31 cellular contexts compared by ENCODE assay signal in genomic region chr18:37320320-37320719, GRCh38.
"Had no signal": no experiment of that assay in that cellular context is flagged by ENCODE, and none has a peak within 500 bp of the region (broad histone marks: within the 10 kb centered on the region; RNA-seq: fewer than 3 reads in every experiment).

No MANE protein-coding gene starts in this region.

- H3K9me3 Mint-ChIP-seq: activated CD4-positive, alpha-beta memory T cell treated with anti-CD3 and anti-CD28 coated beads for 36 hours; activated CD4-positive, alpha-beta T cell treated with anti-CD3 and anti-CD28 coated beads, Interleukin-2, amount 10 ng/mL, durations not matched to agents 24 days and 14 days; activated naive CD4-positive, alpha-beta T cell treated with anti-CD3 and anti-CD28 coated beads, Interleukin-2, amount 10 ng/mL, durations not matched to agents 7 days and 5 days; activated naive CD4-positive, alpha-beta T cell treated with anti-CD3 and anti-CD28 coated beads, Interleukin-2, amount 50 U/mL, for 72 hours; activated naive CD8-positive, alpha-beta T cell treated with anti-CD3 and anti-CD28 coated beads, Interleukin-2, amount 10 ng/mL, durations not matched to agents 7 days and 5 days; activated T-helper 1 cell treated with anti-CD3 and anti-CD28 coated beads, Interleukin-12 subunit alpha, Interleukin-12 subunit beta, Interleukin-2, Interleukin-4 antibody, amounts not matched to agents 30 ng/mL and 10 ng/mL and 1 ng/mL, durations not matched to agents 14 hours and 24 hours and 36 hours; activated T-helper 2 cell treated with anti-CD3 and anti-CD28 coated beads, Interferon-gamma antibody, Interleukin-2, Interleukin-4, amounts not matched to agents 10 μg/mL and 5 μg/mL and 100 μg/mL, durations not matched to agents 14 hours and 24 hours and 36 hours; central memory CD8-positive, alpha-beta T cell; dendritic cell treated with granulocyte-macrophage colony-stimulating factor and Interleukin-4, amounts not matched to agents 40 ng/mL and 50 ng/mL, for 4 days; endodermal cell had no signal

- DNase-seq: activated CD4-positive, alpha-beta memory T cell treated with anti-CD3 and anti-CD28 coated beads for 36 hours; activated CD4-positive, alpha-beta T cell treated with anti-CD3 and anti-CD28 coated beads for 36 hours; activated CD4-positive, alpha-beta T cell treated with anti-CD3 and anti-CD28 coated beads, Interleukin-2, amount 10 ng/mL, durations not matched to agents 24 days and 14 days; activated CD4-positive, CD25-positive, alpha-beta regulatory T cell; activated CD4-positive, CD25-positive, alpha-beta regulatory T cell treated with anti-CD3 and anti-CD28 coated beads, Interleukin-2, amount 50 U/mL, for 72 hours; activated CD8-positive, alpha-beta memory T cell treated with anti-CD3 and anti-CD28 coated beads, Interleukin-2, amount 10 ng/mL, durations not matched to agents 7 days and 5 days; activated CD8-positive, alpha-beta memory T cell treated with anti-CD3 and anti-CD28 coated beads, Interleukin-2, amount 50 U/mL, for 4 hours; activated CD8-positive, alpha-beta T cell treated with anti-CD3 and anti-CD28 coated beads, Interleukin-2, amount 10 ng/mL, durations not matched to agents 7 days and 5 days; activated effector memory CD4-positive, alpha-beta T cell treated with anti-CD3 and anti-CD28 coated beads, Interleukin-2, amount 50 U/mL, for 16 hours; activated naive CD4-positive, alpha-beta T cell treated with anti-CD3 and anti-CD28 coated beads, Interleukin-2, amount 10 ng/mL, durations not matched to agents 7 days and 5 days; activated naive CD8-positive, alpha-beta T cell treated with anti-CD3 and anti-CD28 coated beads, Interleukin-2, amount 10 ng/mL, durations not matched to agents 7 days and 5 days; activated T-cell treated with anti-CD3 and anti-CD28 coated beads, Interleukin-2, amount 50 U/mL, for 1 hour; activated T-cell treated with anti-CD3 and anti-CD28 coated beads, Interleukin-2, amount 50 U/mL, for 48 hours; anterior cingulate cortex; brain microvascular endothelial cell; dorsolateral prefrontal cortex; effector memory CD4-positive, alpha-beta T cell; endodermal cell; foreskin fibroblast; head of caudate nucleus; T-helper 2 cell had no signal

- H3K4me1 Mint-ChIP-seq: activated CD4-positive, alpha-beta T cell treated with anti-CD3 and anti-CD28 coated beads for 36 hours; activated CD4-positive, alpha-beta T cell treated with anti-CD3 and anti-CD28 coated beads, Interleukin-2, amount 10 ng/mL, durations not matched to agents 24 days and 14 days; activated CD8-positive, alpha-beta memory T cell treated with anti-CD3 and anti-CD28 coated beads, Interleukin-2, amount 10 ng/mL, durations not matched to agents 7 days and 5 days; activated naive CD4-positive, alpha-beta T cell treated with anti-CD3 and anti-CD28 coated beads, Interleukin-2, amount 10 ng/mL, durations not matched to agents 7 days and 5 days; activated naive CD8-positive, alpha-beta T cell treated with anti-CD3 and anti-CD28 coated beads, Interleukin-2, amount 10 ng/mL, durations not matched to agents 7 days and 5 days; central memory CD8-positive, alpha-beta T cell; endodermal cell had no signal

- H3K36me3 Mint-ChIP-seq: activated CD4-positive, alpha-beta memory T cell treated with anti-CD3 and anti-CD28 coated beads for 36 hours; activated CD8-positive, alpha-beta memory T cell treated with anti-CD3 and anti-CD28 coated beads, Interleukin-2, amount 10 ng/mL, durations not matched to agents 7 days and 5 days; activated naive CD4-positive, alpha-beta T cell treated with anti-CD3 and anti-CD28 coated beads, Interleukin-2, amount 10 ng/mL, durations not matched to agents 7 days and 5 days; activated naive CD4-positive, alpha-beta T cell treated with anti-CD3 and anti-CD28 coated beads, Interleukin-2, amount 50 U/mL, for 72 hours; activated naive CD8-positive, alpha-beta T cell treated with anti-CD3 and anti-CD28 coated beads, Interleukin-2, amount 10 ng/mL, durations not matched to agents 7 days and 5 days had no signal

- FAIRE-seq: astrocyte, bronchial epithelial cell, frontal cortex had no signal

- H3K27ac Mint-ChIP-seq: activated CD4-positive, alpha-beta memory T cell treated with anti-CD3 and anti-CD28 coated beads for 36 hours; activated CD4-positive, alpha-beta T cell treated with anti-CD3 and anti-CD28 coated beads for 36 hours; activated CD4-positive, alpha-beta T cell treated with anti-CD3 and anti-CD28 coated beads, Interleukin-2, amount 10 ng/mL, durations not matched to agents 24 days and 14 days; activated CD8-positive, alpha-beta memory T cell treated with anti-CD3 and anti-CD28 coated beads, Interleukin-2, amount 10 ng/mL, durations not matched to agents 7 days and 5 days; activated CD8-positive, alpha-beta T cell treated with anti-CD3 and anti-CD28 coated beads, Interleukin-2, amount 10 ng/mL, durations not matched to agents 7 days and 5 days; activated naive CD4-positive, alpha-beta T cell treated with anti-CD3 and anti-CD28 coated beads, Interleukin-2, amount 10 ng/mL, durations not matched to agents 7 days and 5 days; activated naive CD4-positive, alpha-beta T cell treated with anti-CD3 and anti-CD28 coated beads, Interleukin-2, amount 50 U/mL, for 72 hours; activated naive CD8-positive, alpha-beta T cell treated with anti-CD3 and anti-CD28 coated beads, Interleukin-2, amount 10 ng/mL, durations not matched to agents 7 days and 5 days; activated T-helper 1 cell treated with anti-CD3 and anti-CD28 coated beads, Interleukin-12 subunit alpha, Interleukin-12 subunit beta, Interleukin-2, Interleukin-4 antibody, amounts not matched to agents 30 ng/mL and 10 ng/mL and 1 ng/mL, durations not matched to agents 14 hours and 24 hours and 36 hours; activated T-helper 2 cell treated with anti-CD3 and anti-CD28 coated beads, Interferon-gamma antibody, Interleukin-2, Interleukin-4, amounts not matched to agents 10 μg/mL and 5 μg/mL and 100 μg/mL, durations not matched to agents 14 hours and 24 hours and 36 hours; dendritic cell treated with granulocyte-macrophage colony-stimulating factor and Interleukin-4, amounts not matched to agents 40 ng/mL and 50 ng/mL, for 4 days; endodermal cell had no signal

- ATAC-seq: activated CD4-positive, alpha-beta T cell treated with anti-CD3 and anti-CD28 coated beads for 36 hours; activated CD8-positive, alpha-beta memory T cell treated with anti-CD3 and anti-CD28 coated beads, Interleukin-2, amount 10 ng/mL, durations not matched to agents 7 days and 5 days; activated CD8-positive, alpha-beta T cell treated with anti-CD3 and anti-CD28 coated beads, Interleukin-2, amount 10 ng/mL, durations not matched to agents 7 days and 5 days; activated naive CD4-positive, alpha-beta T cell treated with anti-CD3 and anti-CD28 coated beads, Interleukin-2, amount 50 U/mL, for 72 hours; esophagus mucosa had no signal

- H3K27ac ChIP-seq: brain microvascular endothelial cell, coronary artery had no signal

- H3K4me3 Mint-ChIP-seq: activated CD4-positive, alpha-beta memory T cell treated with anti-CD3 and anti-CD28 coated beads for 36 hours; activated CD4-positive, alpha-beta T cell treated with anti-CD3 and anti-CD28 coated beads for 36 hours; activated CD4-positive, alpha-beta T cell treated with anti-CD3 and anti-CD28 coated beads, Interleukin-2, amount 10 ng/mL, durations not matched to agents 24 days and 14 days; activated CD8-positive, alpha-beta memory T cell treated with anti-CD3 and anti-CD28 coated beads, Interleukin-2, amount 10 ng/mL, durations not matched to agents 7 days and 5 days; activated CD8-positive, alpha-beta T cell treated with anti-CD3 and anti-CD28 coated beads, Interleukin-2, amount 10 ng/mL, durations not matched to agents 7 days and 5 days; activated naive CD4-positive, alpha-beta T cell treated with anti-CD3 and anti-CD28 coated beads, Interleukin-2, amount 10 ng/mL, durations not matched to agents 7 days and 5 days; activated naive CD8-positive, alpha-beta T cell treated with anti-CD3 and anti-CD28 coated beads, Interleukin-2, amount 10 ng/mL, durations not matched to agents 7 days and 5 days; activated T-helper 1 cell treated with anti-CD3 and anti-CD28 coated beads, Interleukin-12 subunit alpha, Interleukin-12 subunit beta, Interleukin-2, Interleukin-4 antibody, amounts not matched to agents 30 ng/mL and 10 ng/mL and 1 ng/mL, durations not matched to agents 14 hours and 24 hours and 36 hours; central memory CD8-positive, alpha-beta T cell; dendritic cell treated with granulocyte-macrophage colony-stimulating factor and Interleukin-4, amounts not matched to agents 40 ng/mL and 50 ng/mL, for 4 days; endodermal cell had no signal

- H3K27me3 ChIP-seq: brain microvascular endothelial cell had no signal

- H3K36me3 ChIP-seq: brain microvascular endothelial cell had no signal

- H3K4me3 ChIP-seq: coronary artery, dorsolateral prefrontal cortex had no signal

- H3K27me3 Mint-ChIP-seq: activated CD4-positive, alpha-beta T cell treated with anti-CD3 and anti-CD28 coated beads for 36 hours; activated CD4-positive, alpha-beta T cell treated with anti-CD3 and anti-CD28 coated beads, Interleukin-2, amount 10 ng/mL, durations not matched to agents 24 days and 14 days; activated CD8-positive, alpha-beta memory T cell treated with anti-CD3 and anti-CD28 coated beads, Interleukin-2, amount 10 ng/mL, durations not matched to agents 7 days and 5 days; activated naive CD4-positive, alpha-beta T cell treated with anti-CD3 and anti-CD28 coated beads, Interleukin-2, amount 10 ng/mL, durations not matched to agents 7 days and 5 days; activated naive CD8-positive, alpha-beta T cell treated with anti-CD3 and anti-CD28 coated beads, Interleukin-2, amount 10 ng/mL, durations not matched to agents 7 days and 5 days had no signal
